21 cellular contexts compared by ENCODE assay signal in genomic region chr3:114447950-114448479, GRCh38.
A peak's percentile ranks its signal among the peaks of the same experiment; 100 is the strongest.
DNase-seq lines count a peak whose midpoint lies in the region; ATAC-seq and TF ChIP-seq lines count a peak whose summit lies in the region.
"Had no signal": no experiment of that assay in that cellular context is flagged by ENCODE, and none has a peak within 500 bp of the region (broad histone marks: within the 10 kb centered on the region; RNA-seq: fewer than 3 reads in every experiment).

No MANE protein-coding gene starts in this region.

- no peak for ATAC-seq in stimulated activated memory B cell treated with anti-CD40 and anti-IgM and Interleukin-4, amounts not matched to agents 10 μg/mL and 1 μg/mL and 100 μg/mL, for 72 hours
- no peak for ATAC-seq in GM21447 (IDR thresholded peaks at IDR 0.05; ENCODE audit: unreplicated experiment)
- ATAC-seq: activated CD4-positive, alpha-beta T cell treated with anti-CD3 and anti-CD28 coated beads for 36 hours; gastroesophageal sphincter; left lobe of liver; naive thymus-derived CD8-positive, alpha-beta T cell had no signal

- peak overlapping the region; percentile 69 for H3K4me3 Mint-ChIP-seq in stimulated activated memory B cell treated with anti-CD40 and anti-IgM and Interleukin-4, amounts not matched to agents 10 μg/mL and 1 μg/mL and 100 μg/mL, for 72 hours
- H3K4me3 Mint-ChIP-seq in progenitor cell of endocrine pancreas (ENCODE audit: low read depth), result no peak overlapping the region
- H3K4me3 Mint-ChIP-seq: activated CD4-positive, alpha-beta T cell treated with anti-CD3 and anti-CD28 coated beads for 36 hours; naive thymus-derived CD8-positive, alpha-beta T cell had no signal

- peak overlapping the region; percentile 89 for H3K27ac Mint-ChIP-seq in stimulated activated memory B cell treated with anti-CD40 and anti-IgM and Interleukin-4, amounts not matched to agents 10 μg/mL and 1 μg/mL and 100 μg/mL, for 72 hours
- H3K27ac Mint-ChIP-seq in progenitor cell of endocrine pancreas, result no peak overlapping the region
- H3K27ac Mint-ChIP-seq: activated CD4-positive, alpha-beta T cell treated with anti-CD3 and anti-CD28 coated beads for 36 hours had no signal

- H3K27ac ChIP-seq in VCaP, result peak overlapping the region; percentile 99
- no peak overlapping the region for H3K27ac ChIP-seq in effector memory CD4-positive, alpha-beta T cell (ENCODE audit: insufficient read depth, low read length, poor library complexity, severe bottlenecking)
- H3K27ac ChIP-seq: 22Rv1, BLaER1, gastroesophageal sphincter, parathyroid adenoma, SJSA1, spleen had no signal

- no peak for TF ChIP-seq CTCF in VCaP (conservative IDR thresholded peaks at IDR 0.05)
- TF ChIP-seq CTCF in progenitor cell of endocrine pancreas (IDR thresholded peaks at IDR 0.05; ENCODE audit: unreplicated experiment), result no peak

- no peaks in the 10 kb centered on the region for H3K36me3 ChIP-seq in effector memory CD4-positive, alpha-beta T cell (ENCODE audit: control insufficient read depth, insufficient read depth, low read length)
- H3K36me3 ChIP-seq: BLaER1, gastroesophageal sphincter, SJSA1, spleen had no signal

- no peaks in the 10 kb centered on the region for H3K36me3 Mint-ChIP-seq in stimulated activated memory B cell treated with anti-CD40 and anti-IgM and Interleukin-4, amounts not matched to agents 10 μg/mL and 1 μg/mL and 100 μg/mL, for 72 hours
- no peaks in the 10 kb centered on the region for H3K36me3 Mint-ChIP-seq in progenitor cell of endocrine pancreas (ENCODE audit: insufficient read depth)
- H3K36me3 Mint-ChIP-seq: naive thymus-derived CD8-positive, alpha-beta T cell had no signal

- peaks cover 67% of the 10 kb centered on the region for H3K4me1 Mint-ChIP-seq in stimulated activated memory B cell treated with anti-CD40 and anti-IgM and Interleukin-4, amounts not matched to agents 10 μg/mL and 1 μg/mL and 100 μg/mL, for 72 hours
- H3K4me1 Mint-ChIP-seq in progenitor cell of endocrine pancreas (ENCODE audit: low read depth), result peaks cover 27% of the 10 kb centered on the region

- DNase-seq in DMS79 treated with DMSO at 0.1 percent for 48 hours (lab: John Stamatoyannopoulos, UW) (peak; percentile 54), DMS79 (lab: John Stamatoyannopoulos, UW) (no peak), fibroblast of gingiva (ENCODE audit: low read depth) (peak; percentile 38), progenitor cell of endocrine pancreas (ENCODE audit: low spot score, unreplicated experiment) (no peak)
- no peak for DNase-seq in effector memory CD4-positive, alpha-beta T cell
- DNase-seq: activated CD4-positive, alpha-beta T cell treated with anti-CD3 and anti-CD28 coated beads for 36 hours; activated gamma-delta T cell treated with Interleukin-2 at 50 U/mL for 16 hours; naive thymus-derived CD8-positive, alpha-beta T cell; NCI-H524 treated with DMSO at 0.1 percent for 48 hours; spleen; T1000; trophoblast cell had no signal

- no peaks in the 10 kb centered on the region for H3K9me3 Mint-ChIP-seq in stimulated activated memory B cell treated with anti-CD40 and anti-IgM and Interleukin-4, amounts not matched to agents 10 μg/mL and 1 μg/mL and 100 μg/mL, for 72 hours
- H3K9me3 Mint-ChIP-seq in progenitor cell of endocrine pancreas (ENCODE audit: low read depth), result no peaks in the 10 kb centered on the region
- H3K9me3 Mint-ChIP-seq: naive thymus-derived CD8-positive, alpha-beta T cell had no signal

- H3K27me3 Mint-ChIP-seq in stimulated activated memory B cell treated with anti-CD40 and anti-IgM and Interleukin-4, amounts not matched to agents 10 μg/mL and 1 μg/mL and 100 μg/mL, for 72 hours, result no peaks in the 10 kb centered on the region
- no peaks in the 10 kb centered on the region for H3K27me3 Mint-ChIP-seq in progenitor cell of endocrine pancreas
- H3K27me3 Mint-ChIP-seq: activated CD4-positive, alpha-beta T cell treated with anti-CD3 and anti-CD28 coated beads for 36 hours; naive thymus-derived CD8-positive, alpha-beta T cell had no signal

- H3K9me3 ChIP-seq in effector memory CD4-positive, alpha-beta T cell (ENCODE audit: control insufficient read depth, low read length), result no peaks in the 10 kb centered on the region
- H3K9me3 ChIP-seq: BLaER1, gastroesophageal sphincter, SJSA1, spleen had no signal

- H3K27me3 ChIP-seq in effector memory CD4-positive, alpha-beta T cell (replicated peaks; ENCODE audit: control insufficient read depth, insufficient read depth, low read length, poor library complexity, severe bottlenecking), result no peaks in the 10 kb centered on the region
- H3K27me3 ChIP-seq: BLaER1, gastroesophageal sphincter, SJSA1, spleen had no signal

- H3K4me1 ChIP-seq in effector memory CD4-positive, alpha-beta T cell (ENCODE audit: control insufficient read depth, insufficient read depth, low read length, poor library complexity, severe bottlenecking), result no peaks in the 10 kb centered on the region

- H3K4me3 ChIP-seq in effector memory CD4-positive, alpha-beta T cell (ENCODE audit: insufficient read depth, low read depth, low read length, poor library complexity, severe bottlenecking), result no peak overlapping the region
- H3K4me3 ChIP-seq: BLaER1, gastroesophageal sphincter, SJSA1, spleen had no signal

Comparison
In these comparisons a context has a peak if more than half of its experiments do, and no peak if none do; other contexts are left out.
1. DNase-seq: peak in DMS79 treated with DMSO at 0.1 percent for 48 hours (single experiment) and fibroblast of gingiva (single experiment); none in DMS79 (single experiment), progenitor cell of endocrine pancreas (single experiment) and effector memory CD4-positive, alpha-beta T cell (0 of 3).